In genomic region chr10:24383681-24384106, GRCh38 we compare ENCODE assay signal across 1 cellular context.
TF ChIP-seq lines count a peak whose summit lies in the region.

No MANE protein-coding gene starts in this region.

TF ChIP-seq in IMR-90, 13 proteins besides CTCF, POLR2A, EP300 and RAD21 (continued from another document):
- no peak for TF ChIP-seq MAFK (IDR thresholded peaks at IDR 0.05; ENCODE audit: low read depth, low read length)
- TF ChIP-seq SMC3 (IDR thresholded peaks at IDR 0.05; ENCODE audit: low read depth, low read length), result peak; percentile 55; the same call in 1 of the 2 replicates
- TF ChIP-seq FOS (IDR thresholded peaks at IDR 0.05; ENCODE audit: low read depth, low read length), result peak; percentile 81
- TF ChIP-seq RCOR1 (IDR thresholded peaks at IDR 0.05; ENCODE audit: insufficient replicate concordance, low read length), result no peak
- peak; percentile 97 for TF ChIP-seq CEBPB (IDR thresholded peaks at IDR 0.05; ENCODE audit: low read depth, low read length)
- no peak for TF ChIP-seq NFE2L2 (IDR thresholded peaks at IDR 0.05; ENCODE audit: low read depth, low read length)
- TF ChIP-seq CHD1 (IDR thresholded peaks at IDR 0.05; ENCODE audit: low read depth, low read length), result no peak
- no peak for TF ChIP-seq MXI1 (IDR thresholded peaks at IDR 0.05; ENCODE audit: borderline replicate concordance, low read depth, low read length)
TF ChIP-seq in IMR-90: peak in this region for 5.
